10 cellular contexts compared by ENCODE assay signal in genomic region chr1:9371391-9371935, GRCh38.
A peak's percentile ranks its signal among the peaks of the same experiment; 100 is the strongest.
DNase-seq lines count a peak whose midpoint lies in the region; ATAC-seq and TF ChIP-seq lines count a peak whose summit lies in the region.
"Had no signal": no experiment of that assay in that cellular context is flagged by ENCODE, and none has a peak within 500 bp of the region (broad histone marks: within the 10 kb centered on the region; RNA-seq: fewer than 3 reads in every experiment).

No MANE protein-coding gene starts in this region.

- peaks cover 46% of the 10 kb centered on the region for H3F3A ChIP-seq in smooth muscle cell (ENCODE audit: low read depth)

- no peak overlapping the region for H3K23ac ChIP-seq in H9 (ENCODE audit: insufficient read length, low read depth, low read length)

- no peak overlapping the region for H2BK20ac ChIP-seq in H9 (ENCODE audit: low read depth, low read length, poor library complexity, severe bottlenecking)

- H3K14ac ChIP-seq in H9 (ENCODE audit: insufficient read depth, low read length) = no peak overlapping the region

- H3K9ac ChIP-seq in H9 (ENCODE audit: extremely low read depth, insufficient read length, low read length) (no peak overlapping the region), smooth muscle cell (ENCODE audit: low read depth) (peak overlapping the region; percentile 71)

- H2AFZ ChIP-seq in H9 (ENCODE audit: low read length) (no peak overlapping the region), smooth muscle cell (ENCODE audit: low read depth) (no peak overlapping the region)

- H2BK120ac ChIP-seq in H9 (ENCODE audit: low read depth, low read length, poor library complexity, severe bottlenecking) = no peak overlapping the region

- H2BK12ac ChIP-seq in H9 (ENCODE audit: insufficient read length, low read depth, low read length) = no peak overlapping the region

- H3K56ac ChIP-seq in H9 (ENCODE audit: insufficient read length, low read depth, low read length) = no peak overlapping the region

- H3K4me1 Mint-ChIP-seq in H9 = peaks cover 3 to 22% of the 10 kb centered on the region in 2 experiments
- H3K4me1 Mint-ChIP-seq in activated T-helper 17 cell treated with anti-CD3 and anti-CD28 coated beads, Interleukin-2, amount 50 U/mL, for 72 hours = peaks cover 5% of the 10 kb centered on the region

- H3K27me3 Mint-ChIP-seq in H9 (ENCODE audit: low read depth) = no peaks in the 10 kb centered on the region
- H3K27me3 Mint-ChIP-seq in activated T-helper 17 cell treated with anti-CD3 and anti-CD28 coated beads, Interleukin-2, amount 50 U/mL, for 72 hours = no peaks in the 10 kb centered on the region

- H3K4me3 ChIP-seq in coronary artery = peak overlapping the region; percentile 11
- no peak overlapping the region for H3K4me3 ChIP-seq in smooth muscle cell

- no peak for TF ChIP-seq CTCF in H9 (conservative IDR thresholded peaks at IDR 0.05)
- no peak for TF ChIP-seq CTCF in coronary artery (IDR thresholded peaks at IDR 0.05)
- TF ChIP-seq CTCF in smooth muscle cell (IDR thresholded peaks at IDR 0.05; ENCODE audit: borderline replicate concordance, insufficient read depth, poor library complexity, severe bottlenecking) = no peak

- no peak overlapping the region for H4K91ac ChIP-seq in H9 (ENCODE audit: insufficient read length, low read depth, low read length)

- peak overlapping the region in 1 of 3 experiments; percentile 14; a peak in 2 of 7 replicates for H3K27ac Mint-ChIP-seq in H9
- H3K27ac Mint-ChIP-seq in activated T-helper 17 cell treated with anti-CD3 and anti-CD28 coated beads, Interleukin-2, amount 50 U/mL, for 72 hours = no peak overlapping the region

- H3K4me3 Mint-ChIP-seq in H9 = no peak overlapping the region
- no peak overlapping the region for H3K4me3 Mint-ChIP-seq in activated T-helper 17 cell treated with anti-CD3 and anti-CD28 coated beads, Interleukin-2, amount 50 U/mL, for 72 hours

- peak overlapping the region; percentile 41 for H3K18ac ChIP-seq in H9 (ENCODE audit: insufficient read length, low read depth, low read length)

- H3K79me1 ChIP-seq in H9 (ENCODE audit: insufficient read depth, low read depth, low read length, poor library complexity, severe bottlenecking) = no peaks in the 10 kb centered on the region

- no peak overlapping the region for H2AK5ac ChIP-seq in H9 (ENCODE audit: insufficient read length, low read length)

- H4K8ac ChIP-seq in H9 (replicated peaks; ENCODE audit: insufficient read length, low read depth, low read length) = no peak overlapping the region

- no peak overlapping the region; the same call in 1 of the 2 replicates for H3K4ac ChIP-seq in H9 (ENCODE audit: low read depth, low read length)

- no peak overlapping the region for H2BK15ac ChIP-seq in H9 (ENCODE audit: low read depth, low read length)

- H3K79me2 ChIP-seq in H9 (ENCODE audit: insufficient read depth, low read length) (no peaks in the 10 kb centered on the region), smooth muscle cell (ENCODE audit: low read depth) (peaks cover 26% of the 10 kb centered on the region)

- no peaks in the 10 kb centered on the region for H3K27me3 ChIP-seq in H9 (ENCODE audit: insufficient read depth, low read length)
- H3K27me3 ChIP-seq in smooth muscle cell (ENCODE audit: low read depth) = no peaks in the 10 kb centered on the region

- H3K27ac ChIP-seq in H9 (ENCODE audit: insufficient read length, low read depth, low read length) = no peak overlapping the region
- peak overlapping the region; percentile 88 to 91 for H3K27ac ChIP-seq in coronary artery
- peak overlapping the region; percentile 93 for H3K27ac ChIP-seq in smooth muscle cell (ENCODE audit: low read depth)

- WGBS in H9 (ENCODE audit: extremely low coverage, insufficient read length, low lambda C conversion rate) = no CpG with 5 or more reads among the region's 15 CpGs
- WGBS in smooth muscle cell (ENCODE audit: low lambda C conversion rate) = 10% methylated on average over 15 of the region's 15 CpGs

- H4K5ac ChIP-seq in H9 (ENCODE audit: insufficient read length, low read depth, low read length) = no peak overlapping the region

- H3K9me3 ChIP-seq in H9 (ENCODE audit: control insufficient read depth, low read depth, low read length) (no peaks in the 10 kb centered on the region), smooth muscle cell (replicated peaks; ENCODE audit: low read depth) (no peaks in the 10 kb centered on the region)

- no peak overlapping the region for H2BK5ac ChIP-seq in H9 (ENCODE audit: insufficient read length, low read length)

- H3K23me2 ChIP-seq in H9 (ENCODE audit: insufficient read length, low read depth, low read length, poor library complexity, severe bottlenecking) = no peaks in the 10 kb centered on the region

- H3K4me2 ChIP-seq in H9 (ENCODE audit: insufficient read depth, insufficient read length, low read length) (no peak overlapping the region), smooth muscle cell (peak overlapping the region; percentile 64)

- H3K36me3 ChIP-seq in smooth muscle cell (ENCODE audit: low read depth) = no peaks in the 10 kb centered on the region

- no peaks in the 10 kb centered on the region for H4K20me1 ChIP-seq in H9 (ENCODE audit: control insufficient read depth, insufficient read depth, insufficient read length)
- H4K20me1 ChIP-seq in smooth muscle cell (ENCODE audit: low read depth) = peaks cover 39% of the 10 kb centered on the region

- H3K4me1 ChIP-seq in H9 (ENCODE audit: insufficient read depth, low read length) (no peaks in the 10 kb centered on the region; the same call in 1 of the 2 replicates), smooth muscle cell (ENCODE audit: low read depth) (no peaks in the 10 kb centered on the region)

- H3K36me3 Mint-ChIP-seq in H9 (ENCODE audit: insufficient read depth in 1 of 3, low read depth in 3 of 3) = no peaks in the 10 kb centered on the region
- H3K36me3 Mint-ChIP-seq in activated T-helper 17 cell treated with anti-CD3 and anti-CD28 coated beads, Interleukin-2, amount 50 U/mL, for 72 hours (ENCODE audit: low read depth) = no peaks in the 10 kb centered on the region

- H3T11ph ChIP-seq in H9 (ENCODE audit: low read length) = no peak overlapping the region

- ATAC-seq in activated T-helper 17 cell treated with anti-CD3 and anti-CD28 coated beads, Interleukin-2, amount 50 U/mL, for 72 hours (replicated peaks) = no peak

- no peaks in the 10 kb centered on the region for H3K9me3 Mint-ChIP-seq in H9
- H3K9me3 Mint-ChIP-seq in activated T-helper 17 cell treated with anti-CD3 and anti-CD28 coated beads, Interleukin-2, amount 50 U/mL, for 72 hours = no peaks in the 10 kb centered on the region

- DNase-seq in H9 = no peak
- DNase-seq in coronary artery (ENCODE audit: low spot score) = peak; percentile 96
- DNase-seq in left kidney (ENCODE audit: low read depth, low spot score) = peak; percentile 98
- DNase-seq in smooth muscle cell (lab: John Stamatoyannopoulos, UW; ENCODE audit: unreplicated experiment) = peak; percentile 19
- no peak for DNase-seq in activated CD4-positive, alpha-beta T cell treated with anti-CD3 and anti-CD28 coated beads, Interleukin-2, amount 50 U/mL, for 48 hours
- no peak for DNase-seq in inferior parietal cortex (ENCODE audit: extremely low spot score)
- DNase-seq in NOMO-1 treated with dmso at 0.1 percent for 144 hours (lab: John Stamatoyannopoulos, UW; ENCODE audit: unreplicated experiment) = no peak
- DNase-seq: activated naive CD4-positive, alpha-beta T cell; HCEC 1CT had no signal

Comparison
In these comparisons a context has a peak if more than half of its experiments do, and no peak if none do; other contexts are left out.
1. DNase-seq: peak in coronary artery (single experiment), left kidney (single experiment) and smooth muscle cell (single experiment); none in H9 (single experiment), activated CD4-positive, alpha-beta T cell treated with anti-CD3 and anti-CD28 coated beads, Interleukin-2, amount 50 U/mL, for 48 hours (0 of 2), inferior parietal cortex (single experiment) and NOMO-1 treated with dmso at 0.1 percent for 144 hours (single experiment).